19 cellular contexts compared by ENCODE assay signal in genomic region chr10:18607979-18608378, GRCh38. TPM values are rescaled to one million over a fixed set of nuclear protein-coding genes. Genes with fewer than 3 reads are reported as not detected.
DNase-seq lines count a peak whose midpoint lies in the region; ATAC-seq and TF ChIP-seq lines count a peak whose summit lies in the region.
"Had no signal": no experiment of that assay in that cellular context is flagged by ENCODE, and none has a peak within 500 bp of the region (broad histone marks: within the 10 kb centered on the region; RNA-seq: fewer than 3 reads in every experiment).

No MANE protein-coding gene starts in this region.

- H3K27me3 ChIP-seq in adrenal gland: no peaks in the 10 kb centered on the region
- H3K27me3 ChIP-seq in lower lobe of right lung (ENCODE audit: low read depth): no peaks in the 10 kb centered on the region
- H3K27me3 ChIP-seq: esophagus squamous epithelium had no signal

- H3K9me3 ChIP-seq in adrenal gland (replicated peaks in 1 of 3) (no peaks in the 10 kb centered on the region), mucosa of descending colon (no peaks in the 10 kb centered on the region), lower lobe of right lung (no peaks in the 10 kb centered on the region)
- H3K9me3 ChIP-seq: esophagus squamous epithelium, thoracic aorta had no signal

- H3K4me3 ChIP-seq in adrenal gland (no peak overlapping the region), mucosa of descending colon (no peak overlapping the region), lower lobe of right lung (no peak overlapping the region)
- H3K4me3 ChIP-seq: esophagus squamous epithelium, thoracic aorta had no signal

- peak; percentile 56 to 63 for ATAC-seq in activated CD4-positive, CD25-positive, alpha-beta regulatory T cell treated with anti-CD3 and anti-CD28 coated beads, Interleukin-2, amount 50 U/mL, for 24 hours
- ATAC-seq in mucosa of descending colon (peak; percentile 37), HG03095 (IDR thresholded peaks at IDR 0.05; ENCODE audit: unreplicated experiment) (no peak), lower lobe of right lung (no peak), GM19351 (IDR thresholded peaks at IDR 0.05; ENCODE audit: unreplicated experiment) (no peak)
- ATAC-seq: activated T-cell treated with anti-CD3 and anti-CD28 coated beads, Interleukin-2, amount 50 U/mL, for 72 hours; left lobe of liver; natural killer cell treated with Interleukin-12 subunit alpha and Interleukin-12 subunit beta and Interleukin-15 and Interleukin-18, amount 100 ng/mL, for 72 hours had no signal

- no peak for DNase-seq in activated CD4-positive, CD25-positive, alpha-beta regulatory T cell treated with anti-CD3 and anti-CD28 coated beads, Interleukin-2, amount 50 U/mL, for 72 hours
- DNase-seq in HPDE6-E6E7 (ENCODE audit: extremely low spot score) (peak; percentile 2), adrenal gland (no peak), mucosa of descending colon (no peak), lower lobe of right lung (no peak)
- DNase-seq: activated CD4-positive, alpha-beta T cell treated with anti-CD3 and anti-CD28 coated beads, Interleukin-2, amount 10 ng/mL, durations not matched to agents 24 days and 14 days; CD4-positive, CD25-positive, alpha-beta regulatory T cell; cortex of kidney; esophagus squamous epithelium; NCI-H2081 treated with DMSO at 0.1 percent for 48 hours; SHP77 treated with DMSO at 0.1 percent for 48 hours; T-helper 9 cell had no signal

- peak in 1 of 2 donors; percentile 32 for TF ChIP-seq POLR2A in adrenal gland (IDR thresholded peaks at IDR 0.05)

- TF ChIP-seq CTCF in adrenal gland (IDR thresholded peaks at IDR 0.05) (no peak), mucosa of descending colon (IDR thresholded peaks at IDR 0.05) (no peak), lower lobe of right lung (IDR thresholded peaks at IDR 0.05) (no peak)

- intact Hi-C loops in adrenal gland (cut with DNase I) (no loop called here), mucosa of descending colon (cut with DNase I, micrococcal nuclease) (no loop called here), lower lobe of right lung (cut with DNase I) (no loop called here)

- no peaks in the 10 kb centered on the region for H3K36me3 ChIP-seq in adrenal gland (replicated peaks in 1 of 2)
- H3K36me3 ChIP-seq in mucosa of descending colon (ENCODE audit: low read depth): no peaks in the 10 kb centered on the region
- peaks cover 9% of the 10 kb centered on the region for H3K36me3 ChIP-seq in lower lobe of right lung
- H3K36me3 ChIP-seq: thoracic aorta had no signal

- H3K4me1 ChIP-seq in adrenal gland (replicated peaks in 1 of 2): peaks cover 21 to 27% of the 10 kb centered on the region in 2 donors
- peaks cover 10% of the 10 kb centered on the region for H3K4me1 ChIP-seq in mucosa of descending colon (ENCODE audit: low read depth)
- H3K4me1 ChIP-seq in lower lobe of right lung: no peaks in the 10 kb centered on the region

- H3K27ac ChIP-seq in adrenal gland: peak overlapping the region in 3 of 5 donors; percentile 47 to 84 (median 67)
- H3K27ac ChIP-seq in lower lobe of right lung: no peak overlapping the region
- H3K27ac ChIP-seq: thoracic aorta had no signal

RNA-seq across cellular contexts. Expression of gene NSUN6, which starts 43.4 kb away (rescaled TPM):
- total RNA-seq in adrenal gland (10 to 100 TPM in 5 of 8 donors, 1 to 10 TPM in 3; 5.1 to 24.7 (median 12.9) TPM), mucosa of descending colon (10 to 100 TPM; 10.2 to 21.1 (median 13.6) TPM), lower lobe of right lung (13.1 TPM)
- 10 to 100 TPM; 14.9 to 33.3 (median 24.7) TPM for polyA plus RNA-seq in adrenal gland

RNA-seq across cellular contexts. Expression of gene ARL5B, which starts 51.3 kb away (rescaled TPM):
- total RNA-seq in adrenal gland (10 to 100 TPM in 4 of 8 donors, 1 to 10 TPM in 4; 2.5 to 21.0 (median 10.0) TPM), mucosa of descending colon (10 to 100 TPM; 13.8 to 19.3 (median 14.5) TPM), lower lobe of right lung (10.6 TPM)
- polyA plus RNA-seq in adrenal gland: 10 to 100 TPM in 1 of 3 donors, 1 to 10 TPM in 2; 1.6 to 10.9 (median 2.1) TPM

Comparison
In these comparisons a context has a peak if more than half of its experiments do, and no peak if none do; other contexts are left out.
1. ATAC-seq: peak in activated CD4-positive, CD25-positive, alpha-beta regulatory T cell treated with anti-CD3 and anti-CD28 coated beads, Interleukin-2, amount 50 U/mL, for 24 hours (2 of 2) and mucosa of descending colon (single experiment); none in HG03095 (single experiment), lower lobe of right lung (0 of 2) and GM19351 (single experiment).